16 cellular contexts compared by ENCODE assay signal in genomic region chr9:131116281-131117101, GRCh38. TPM values are rescaled to one million over a fixed set of nuclear protein-coding genes. Genes with fewer than 3 reads are reported as not detected.
DNase-seq lines count a peak whose midpoint lies in the region; TF ChIP-seq lines count a peak whose summit lies in the region.
"Had no signal": no experiment of that assay in that cellular context is flagged by ENCODE, and none has a peak within 500 bp of the region (broad histone marks: within the 10 kb centered on the region; RNA-seq: fewer than 3 reads in every experiment).

No MANE protein-coding gene starts in this region.

- H3K4me3 ChIP-seq in H7 (ENCODE audit: insufficient read depth, low read depth, low read length) (no peak overlapping the region), right atrium auricular region (no peak overlapping the region)
- H3K4me3 ChIP-seq: neural progenitor cell had no signal

- TF ChIP-seq CTCF in right atrium auricular region (IDR thresholded peaks at IDR 0.05): no peak

- H3K36me3 ChIP-seq in H7 (replicated peaks; ENCODE audit: control insufficient read depth, insufficient read depth, low read length) (peaks cover 26% of the 10 kb centered on the region), right atrium auricular region (peaks cover 11% of the 10 kb centered on the region)
- H3K36me3 ChIP-seq: neural progenitor cell had no signal

- peak; percentile 20 for DNase-seq in H7
- DNase-seq in cerebellum (ENCODE audit: low spot score): peak; percentile 53
- peak; percentile 62 for DNase-seq in right atrium auricular region (ENCODE audit: low spot score)
- peak; percentile 79 for DNase-seq in pulmonary artery endothelial cell (ENCODE audit: low read depth, low spot score)
- no peak for DNase-seq in mucosa of gallbladder (ENCODE audit: low spot score)
- no peak for DNase-seq in NCI-H146 treated with DMSO at 0.1 percent for 48 hours (lab: John Stamatoyannopoulos, UW; ENCODE audit: unreplicated experiment)
- DNase-seq in HuH-7.5 (ENCODE audit: low spot score): no peak
- no peak for DNase-seq in activated T-cell treated with anti-CD3 and anti-CD28 coated beads for 4 hours
- DNase-seq: DMS 273 treated with DMSO at 0.1 percent for 48 hours; effector CD8-positive, alpha-beta T cell; foreskin keratinocyte; kidney glomerular epithelial cell; NCI-H187 treated with DMSO at 0.1 percent for 48 hours; NCI-H748 treated with DMSO at 0.1 percent for 48 hours had no signal

- H3K27ac ChIP-seq in right atrium auricular region: peak overlapping the region in 1 of 2 donors; percentile 58
- H3K27ac ChIP-seq: foreskin keratinocyte, neural progenitor cell, RWPE1 had no signal

- H3K27me3 ChIP-seq in H7 (ENCODE audit: control insufficient read depth, insufficient read depth, low read length): no peaks in the 10 kb centered on the region
- no peaks in the 10 kb centered on the region for H3K27me3 ChIP-seq in right atrium auricular region
- H3K27me3 ChIP-seq: foreskin keratinocyte, neural progenitor cell had no signal

- H3K4me1 ChIP-seq in right atrium auricular region: peaks cover 0 to 6% of the 10 kb centered on the region in 2 donors

- no peaks in the 10 kb centered on the region for H3K9me3 ChIP-seq in right atrium auricular region

RNA-seq across cellular contexts. Expression of gene NUP214, which starts 8.9 kb away (rescaled TPM):
- 20.6 and 26.5 TPM in 2 replicates for total RNA-seq in H7 (2014; rRNA removed; shearing (Covaris generic))
- total RNA-seq in cerebellum (26.2 TPM), right atrium auricular region (10 to 100 TPM; 29.5 to 31.6 TPM), pulmonary artery endothelial cell (12.2 and 16.3 TPM in 2 replicates), mucosa of gallbladder (52.1 TPM)

RNA-seq across cellular contexts. Expression of gene AIF1L, which starts 20.2 kb away (rescaled TPM):
- 93.3 and 97.2 TPM in 2 replicates for total RNA-seq in H7 (2014; rRNA removed; shearing (Covaris generic))
- 24.2 TPM for total RNA-seq in cerebellum
- total RNA-seq in right atrium auricular region: 10 to 100 TPM; 15.4 to 27.3 TPM
- total RNA-seq in pulmonary artery endothelial cell: 64.6 and 72.3 TPM in 2 replicates
- total RNA-seq in mucosa of gallbladder: 7.0 TPM

Comparison
In these comparisons a context has a peak if more than half of its experiments do, and no peak if none do; other contexts are left out.
1. DNase-seq: peak in H7 (single experiment), cerebellum (single experiment), right atrium auricular region (single experiment) and pulmonary artery endothelial cell (single experiment); none in mucosa of gallbladder (single experiment), NCI-H146 treated with DMSO at 0.1 percent for 48 hours (single experiment), HuH-7.5 (single experiment) and activated T-cell treated with anti-CD3 and anti-CD28 coated beads for 4 hours (single experiment).